ENCODE assay signal across 1 cellular context in genomic region chr6:42879372-42880239, GRCh38.
TF ChIP-seq lines count a peak whose summit lies in the region.

RPL7L1 (plus strand) TSS chr6:42879616; CDS start chr6:42879911, 295 bp downstream.

TF ChIP-seq in K562, 482 proteins besides CTCF, POLR2A, EP300 and RAD21 (continued from another document and continues in another):
- TF ChIP-seq SFPQ (IDR thresholded peaks at IDR 0.05; ENCODE audit: low read depth, low read length) (no peak), GTF2F1 (IDR thresholded peaks at IDR 0.05; ENCODE audit: low read depth, low read length) (peak; percentile 85), FIP1L1 (IDR thresholded peaks at IDR 0.05; ENCODE audit: low read depth, low read length, poor library complexity, severe bottlenecking) (no peak), RBBP5 (IDR thresholded peaks at IDR 0.05; ENCODE audit: borderline replicate concordance, insufficient read depth, low read length, poor library complexity, severe bottlenecking) (peak; percentile 99), NFE2L1 (tag; IDR thresholded peaks at IDR 0.05; ENCODE audit: borderline replicate concordance, low read depth) (no peak), STAT6 (CRISPR knock-in tag; IDR thresholded peaks at IDR 0.05) (peak; percentile 74), XRCC5 (IDR thresholded peaks at IDR 0.05; ENCODE audit: low read depth, low read length) (peak; percentile 84; the same call in 1 of the 2 replicates), PTRF (tag; IDR thresholded peaks at IDR 0.05) (no peak), BRD4 (IDR thresholded peaks at IDR 0.05) (peak; percentile 99), ZNF280A (IDR thresholded peaks at IDR 0.05; ENCODE audit: low read depth, partially characterized antibody) (no peak), ZNF263 (CRISPR knock-in tag; IDR thresholded peaks at IDR 0.05; ENCODE audit: borderline replicate concordance) (peak; percentile 82), MECOM (CRISPR knock-in tag; IDR thresholded peaks at IDR 0.05) (no peak), ATF3 (IDR thresholded peaks at IDR 0.05) (no peak), ATF3 (CRISPR knock-in tag; conservative IDR thresholded peaks at IDR 0.05) (peak; percentile 74; the same call in 1 of the 2 replicates), ZNF668 (CRISPR knock-in tag; IDR thresholded peaks at IDR 0.05) (no peak), KAT7 (CRISPR knock-in tag; IDR thresholded peaks at IDR 0.05; ENCODE audit: borderline replicate concordance) (peak; percentile 59; the same call in 1 of the 2 replicates), ZNF280B (CRISPR knock-in tag; IDR thresholded peaks at IDR 0.05) (no peak), ADNP (tag; IDR thresholded peaks at IDR 0.05) (no peak), ZNF232 (CRISPR knock-in tag; IDR thresholded peaks at IDR 0.05) (0 out of 2 replicates have a peak, but pooled peaks have one; percentile 68), MCM7 (IDR thresholded peaks at IDR 0.05) (no peak), ZNF174 (CRISPR knock-in tag; IDR thresholded peaks at IDR 0.05) (no peak), POLR3G (IDR thresholded peaks at IDR 0.05; ENCODE audit: extremely low read depth, insufficient read length, insufficient replicate concordance) (no peak), ZNF512 (tag; IDR thresholded peaks at IDR 0.05) (no peak), HOMEZ (CRISPR knock-in tag; IDR thresholded peaks at IDR 0.05) (peak; percentile 33; the same call in 1 of the 2 replicates), SIRT6 (IDR thresholded peaks at IDR 0.05; ENCODE audit: low read depth, low read length) (no peak), BCL6 (CRISPR knock-in tag; IDR thresholded peaks at IDR 0.05) (no peak), ZNF140 (CRISPR knock-in tag; IDR thresholded peaks at IDR 0.05) (no peak), NCOA4 (IDR thresholded peaks at IDR 0.05; ENCODE audit: partially characterized antibody) (no peak), ETV1 (tag; conservative IDR thresholded peaks at IDR 0.05; ENCODE audit: low read depth) (peak; percentile 94), ESRRB (CRISPR knock-in tag; IDR thresholded peaks at IDR 0.05; ENCODE audit: borderline replicate concordance) (no peak; the same call in 1 of the 2 replicates), PREB (CRISPR knock-in tag; IDR thresholded peaks at IDR 0.05) (peak; percentile 45; the same call in 1 of the 2 replicates), ZNF274 (IDR thresholded peaks at IDR 0.05; ENCODE audit: borderline replicate concordance, low read depth, low read length) (no peak), ZNF655 (CRISPR knock-in tag; IDR thresholded peaks at IDR 0.05) (no peak), MAFK (IDR thresholded peaks at IDR 0.05; ENCODE audit: low read length) (peak; percentile 24; the same call in 1 of the 2 replicates), STAT5A (IDR thresholded peaks at IDR 0.05; ENCODE audit: borderline replicate concordance, low read length) (peak; percentile 17; the same call in 1 of the 2 replicates), ZNF696 (CRISPR knock-in tag; conservative IDR thresholded peaks at IDR 0.05) (no peak), TOE1 (IDR thresholded peaks at IDR 0.05; ENCODE audit: borderline replicate concordance) (peak; percentile 56; the same call in 1 of the 2 replicates), TOE1 (CRISPR knock-in tag; IDR thresholded peaks at IDR 0.05; ENCODE audit: borderline replicate concordance, low read depth) (0 out of 2 replicates have a peak, but pooled peaks have one; percentile 63), PHB2 (IDR thresholded peaks at IDR 0.05; ENCODE audit: low read depth) (0 out of 2 replicates have a peak, but pooled peaks have one; percentile 9), RBM15 (IDR thresholded peaks at IDR 0.05; ENCODE audit: insufficient read depth, low read length) (no peak), DMBX1 (CRISPR knock-in tag; IDR thresholded peaks at IDR 0.05; ENCODE audit: borderline replicate concordance) (peak; percentile 18; the same call in 1 of the 2 replicates), HMGN3 (IDR thresholded peaks at IDR 0.05; ENCODE audit: borderline replicate concordance, extremely low read depth, insufficient read length, low read depth, low read length) (no peak), ESRRA (IDR thresholded peaks at IDR 0.05; ENCODE audit: borderline replicate concordance, low read depth) (peak; percentile 33; the same call in 1 of the 2 replicates), ZFPM2 (CRISPR knock-in tag; IDR thresholded peaks at IDR 0.05) (no peak), FOXK2 (conservative IDR thresholded peaks at IDR 0.05 in 1 of 2, IDR thresholded peaks at IDR 0.05 in 1 of 2; ENCODE audit: low read depth in 2 of 2) (peak; percentile 98 to 99), ETV5 (CRISPR knock-in tag; IDR thresholded peaks at IDR 0.05; ENCODE audit: low read depth) (peak; percentile 91), E4F1 (CRISPR knock-in tag; IDR thresholded peaks at IDR 0.05; ENCODE audit: borderline replicate concordance) (no peak)
